17 cellular contexts compared by ENCODE assay signal in genomic region chr14:99735189-99736135, GRCh38. TPM values are rescaled to one million over a fixed set of nuclear protein-coding genes. Genes with fewer than 3 reads are reported as not detected.
DNase-seq lines count a peak whose midpoint lies in the region; ATAC-seq and TF ChIP-seq lines count a peak whose summit lies in the region.
"Had no signal": no experiment of that assay in that cellular context is flagged by ENCODE, and none has a peak within 500 bp of the region (broad histone marks: within the 10 kb centered on the region; RNA-seq: fewer than 3 reads in every experiment).

No MANE protein-coding gene starts in this region.

- 78 to 83% (median 79%) methylated on average over 13 of the region's 13 CpGs for WGBS in ovary, 3 donors
- WGBS in aorta, 2 donors, result 88% methylated on average over 13 of the region's 13 CpGs

- H3K4me3 ChIP-seq in ovary, result no peak overlapping the region
- no peak overlapping the region for H3K4me3 ChIP-seq in aorta (ENCODE audit: low read length in 2 of 2)
- H3K4me3 ChIP-seq: uterus had no signal

- H3K4me1 ChIP-seq in ovary (ENCODE audit: insufficient read depth), result peaks cover 16% of the 10 kb centered on the region
- H3K4me1 ChIP-seq in aorta (ENCODE audit: control insufficient read depth in 1 of 2, insufficient read depth in 2 of 2, low read length in 2 of 2), result no peaks in the 10 kb centered on the region

- TF ChIP-seq EP300 in ovary (IDR thresholded peaks at IDR 0.05), result no peak

- H3K9me3 ChIP-seq in ovary (no peaks in the 10 kb centered on the region), aorta (ENCODE audit: control insufficient read depth, low read length) (no peaks in the 10 kb centered on the region)
- H3K9me3 ChIP-seq: neutrophil, uterus had no signal

- intact Hi-C loops in Right ventricle myocardium superior (cut with DNase I), result no loop called here
- intact Hi-C loops in left ventricle myocardium superior (cut with micrococcal nuclease), result no loop called here
- intact Hi-C loops in cardiac septum (cut with DNase I), result no loop called here
- intact Hi-C loops in ovary (cut with DNase I), result no loop called here
- intact Hi-C loops in aorta (cut with DNase I), result no loop called here

- ATAC-seq in Right ventricle myocardium superior (ENCODE audit: poor library complexity), result no peak
- ATAC-seq in left ventricle myocardium superior, result no peak
- ATAC-seq in aorta (ENCODE audit: low FRiP score), result no peak
- no peak for ATAC-seq in left lobe of liver

- DNase-seq in Right ventricle myocardium superior (peak; percentile 36), left ventricle myocardium superior (no peak), cardiac septum (ENCODE audit: low spot score) (peak; percentile 73), ovary (peak in 3 of 5 donors; percentile 10 to 23 (median 10)), aorta (peak; percentile 29 to 64), NAMALWA (ENCODE audit: low spot score) (no peak), left lobe of liver (ENCODE audit: low spot score) (no peak)
- no peak for DNase-seq in activated CD8-positive, alpha-beta memory T cell treated with anti-CD3 and anti-CD28 coated beads, Interleukin-2, amount 50 U/mL, for 4 hours
- DNase-seq: activated B cell treated with CpG ODN at 0.5 μM for 24 hours; activated T-cell treated with anti-CD3 and anti-CD28 coated beads, Interleukin-2, amount 50 U/mL, for 48 hours; DMS153; GF-D8; NCI-H187; NCI-H774; stimulated activated CD4-positive, alpha-beta T cell treated with anti-CD3 and anti-CD28 coated beads, Interleukin-2, amount 100 ng/mL, for 48 hours had no signal

- no peaks in the 10 kb centered on the region for H3K36me3 ChIP-seq in ovary
- no peaks in the 10 kb centered on the region for H3K36me3 ChIP-seq in aorta (ENCODE audit: control insufficient read depth in 1 of 2, insufficient read depth in 2 of 2, low read length in 1 of 2)
- H3K36me3 ChIP-seq: neutrophil, uterus had no signal

- H3K27ac ChIP-seq in ovary (no peak overlapping the region), aorta (ENCODE audit: low read depth in 1 of 2, low read length in 2 of 2) (no peak overlapping the region)
- H3K27ac ChIP-seq: neutrophil, uterus had no signal

- TF ChIP-seq POLR2A in ovary (IDR thresholded peaks at IDR 0.05), result no peak

- TF ChIP-seq CTCF in ovary (IDR thresholded peaks at IDR 0.05), result no peak

- H3K27me3 ChIP-seq in ovary (no peaks in the 10 kb centered on the region), aorta (ENCODE audit: control insufficient read depth in 1 of 2, insufficient read depth in 2 of 2, low read length in 1 of 2) (no peaks in the 10 kb centered on the region)
- H3K27me3 ChIP-seq: uterus had no signal

RNA-seq across cellular contexts. Expression of gene CYP46A1, which starts 51.4 kb away (rescaled TPM):
- 3.0 TPM for total RNA-seq in Right ventricle myocardium superior
- total RNA-seq in left ventricle myocardium superior, result 3.0 TPM
- 5.5 TPM for total RNA-seq in cardiac septum
- total RNA-seq in ovary, result 1 to 10 TPM in 5 of 7 donors, under 1 TPM in 2; 0.48 to 4.9 (median 1.9) TPM
- 1 to 10 TPM; 1.2 TPM for polyA plus RNA-seq in ovary
- total RNA-seq in aorta, result 1 to 10 TPM in 1 of 2 donors, under 1 TPM in 1; 0.68 to 3.7 TPM
- under 1 TPM in 1 of 2 donors, not detected in 1; 0.97 TPM for polyA plus RNA-seq in aorta
- 1.5 TPM for total RNA-seq in left lobe of liver
- total RNA-seq: activated B cell treated with CpG ODN at 0.5 μM for 24 hours had no signal

RNA-seq across cellular contexts. Expression of gene EML1, which starts 57.8 kb away (rescaled TPM):
- total RNA-seq in Right ventricle myocardium superior (39.5 TPM), left ventricle myocardium superior (42.9 TPM), cardiac septum (29.9 TPM), ovary (10 to 100 TPM in 3 of 7 donors, 1 to 10 TPM in 4; 4.4 to 22.3 (median 9.8) TPM), aorta (10 to 100 TPM; 45.9 to 62.0 TPM), left lobe of liver (5.1 TPM)
- polyA plus RNA-seq in ovary (10 to 100 TPM in 1 of 2 donors, 1 to 10 TPM in 1; 4.4 to 19.5 TPM), aorta (10 to 100 TPM in 1 of 2 donors, 1 to 10 TPM in 1; 4.8 to 27.4 TPM)
- total RNA-seq: activated B cell treated with CpG ODN at 0.5 μM for 24 hours had no signal

Comparison
In these comparisons a context has a peak if more than half of its experiments do, and no peak if none do; other contexts are left out.
1. DNase-seq: peak in Right ventricle myocardium superior (single experiment), cardiac septum (single experiment), ovary (3 of 5) and aorta (2 of 2); none in left ventricle myocardium superior (single experiment), NAMALWA (single experiment), activated CD8-positive, alpha-beta memory T cell treated with anti-CD3 and anti-CD28 coated beads, Interleukin-2, amount 50 U/mL, for 4 hours (single experiment) and left lobe of liver (single experiment).